In genomic region chr2:70921839-70922590, GRCh38 we compare ENCODE assay signal across 18 cellular contexts. TPM values are rescaled to one million over a fixed set of nuclear protein-coding genes. Genes with fewer than 3 reads are reported as not detected.
A peak's percentile ranks its signal among the peaks of the same experiment; 100 is the strongest.
DNase-seq lines count a peak whose midpoint lies in the region; ATAC-seq and TF ChIP-seq lines count a peak whose summit lies in the region.
"Had no signal": no experiment of that assay in that cellular context is flagged by ENCODE, and none has a peak within 500 bp of the region (broad histone marks: within the 10 kb centered on the region; RNA-seq: fewer than 3 reads in every experiment).

No MANE protein-coding gene starts in this region.

- CTCF ChIA-PET in SK-N-SH (lab: Yijun Ruan, JAX) = interaction anchor here (1.0 to 15.2 kb wide), 8 partner anchors 10 to 266 kb away, joined by 3 to 211 read pairs (median 16); partner anchors contain the start of gene ATP6V1B1

- H3F3A ChIP-seq in SK-N-SH (replicated peaks; ENCODE audit: insufficient read depth) = no peaks in the 10 kb centered on the region

- 85% methylated on average over 9 of the region's 9 CpGs for WGBS in SK-N-SH (ENCODE audit: low lambda C conversion rate)

- H3K4me1 ChIP-seq in SK-N-SH (ENCODE audit: control insufficient read depth in 1 of 2, insufficient read depth in 2 of 2, low read depth in 1 of 2, low read length in 1 of 2) = no peaks in the 10 kb centered on the region
- H3K4me1 ChIP-seq: Peyer's patch, prostate gland had no signal

- no peaks in the 10 kb centered on the region for H3K27me3 ChIP-seq in SK-N-SH (ENCODE audit: insufficient read depth)
- H3K27me3 ChIP-seq: Peyer's patch had no signal

- H3K4me3 ChIP-seq in SK-N-SH (ENCODE audit: low read depth in 2 of 2, low read length in 1 of 2) = no peak overlapping the region
- H3K4me3 ChIP-seq: esophagus muscularis mucosa, Peyer's patch, prostate gland had no signal

- POLR2A ChIA-PET in SK-N-SH (lab: Yijun Ruan, JAX) = interaction anchor here (0.6 kb wide), 1 partner anchor 21 kb away, joined by 4 read pairs; no protein-coding TSS in a partner anchor

- TF ChIP-seq CTCF in SK-N-SH (IDR thresholded peaks at IDR 0.05) = no peak

- no peak overlapping the region for H2AFZ ChIP-seq in SK-N-SH (ENCODE audit: low read depth)

- H4K20me1 ChIP-seq in SK-N-SH (ENCODE audit: insufficient read depth) = no peaks in the 10 kb centered on the region

- H3K9ac ChIP-seq in SK-N-SH = no peak overlapping the region

- no peak overlapping the region for H3K27ac ChIP-seq in SK-N-SH (ENCODE audit: low read depth in 2 of 2, low read length in 1 of 2)
- H3K27ac ChIP-seq: esophagus muscularis mucosa, Peyer's patch, prostate gland had no signal

- H3K79me2 ChIP-seq in SK-N-SH (ENCODE audit: insufficient read depth) = no peaks in the 10 kb centered on the region

- no peak overlapping the region for H3K4me2 ChIP-seq in SK-N-SH

- no peaks in the 10 kb centered on the region for H3K9me3 ChIP-seq in SK-N-SH
- H3K9me3 ChIP-seq: esophagus muscularis mucosa, Peyer's patch, prostate gland had no signal

- DNase-seq in cardiac septum (ENCODE audit: low spot score) (peak; percentile 20), left cardiac atrium (no peak), amniotic epithelial cell (ENCODE audit: low read depth) (peak; percentile 58), left kidney (ENCODE audit: low read depth, low spot score) (peak; percentile 84), SK-N-SH (no peak)
- no peak for DNase-seq in activated CD4-positive, alpha-beta T cell treated with anti-CD3 and anti-CD28 coated beads, Interleukin-2, amount 50 U/mL, for 1 hour
- DNase-seq: activated CD8-positive, alpha-beta T cell treated with anti-CD3 and anti-CD28 coated beads, Interleukin-2, amount 10 ng/mL, durations not matched to agents 7 days and 5 days; activated naive CD4-positive, alpha-beta T cell treated with anti-CD3 and anti-CD28 coated beads, Interleukin-2, amount 10 ng/mL, durations not matched to agents 7 days and 5 days; midbrain; stimulated activated CD4-positive, alpha-beta T cell treated with anti-CD3 and anti-CD28 coated beads, Interleukin-2, amount 100 ng/mL, for 24 hours had no signal

- H3K9me2 ChIP-seq in SK-N-SH = no peaks in the 10 kb centered on the region

- intact Hi-C loops in cardiac septum (cut with DNase I) = loop anchor here (10.0 kb wide), 1 partner anchor 137 kb away; no protein-coding TSS in a partner anchor
- intact Hi-C loops in left cardiac atrium (cut with DNase I) = loop anchor here in 1 of 2 donors (2.0 kb wide), 1 partner anchor 51 kb away; no protein-coding TSS in a partner anchor

- H3K36me3 ChIP-seq in SK-N-SH (replicated peaks in 1 of 2; ENCODE audit: control insufficient read depth in 1 of 2, insufficient read depth in 2 of 2, low read length in 1 of 2) = peaks cover 0 to 8% of the 10 kb centered on the region in 2 experiments
- H3K36me3 ChIP-seq: esophagus muscularis mucosa, Peyer's patch, prostate gland had no signal

- TF ChIP-seq RAD21 in SK-N-SH (IDR thresholded peaks at IDR 0.05; ENCODE audit: low read length) = no peak

- ATAC-seq in left cardiac atrium = no peak
- no peak for ATAC-seq in HG03135 (IDR thresholded peaks at IDR 0.05; ENCODE audit: unreplicated experiment)
- ATAC-seq in GM19467 (IDR thresholded peaks at IDR 0.05; ENCODE audit: unreplicated experiment) = no peak
- ATAC-seq: activated CD8-positive, alpha-beta T cell treated with anti-CD3 and anti-CD28 coated beads, Interleukin-2, amount 10 ng/mL, durations not matched to agents 7 days and 5 days had no signal

- TF ChIP-seq EP300 in SK-N-SH (IDR thresholded peaks at IDR 0.05; ENCODE audit: borderline replicate concordance in 1 of 2, low read depth in 1 of 2, low read length in 1 of 2) = no peak

TF ChIP-seq in SK-N-SH, 30 proteins besides CTCF, POLR2A, EP300 and RAD21:
- TF ChIP-seq NRF1 (IDR thresholded peaks at IDR 0.05; ENCODE audit: low read depth, low read length) (no peak), ELF1 (IDR thresholded peaks at IDR 0.05) (no peak), RFX5 (IDR thresholded peaks at IDR 0.05; ENCODE audit: low read length) (no peak), RCOR1 (IDR thresholded peaks at IDR 0.05; ENCODE audit: low read length) (no peak), USF1 (IDR thresholded peaks at IDR 0.05; ENCODE audit: borderline replicate concordance, low read depth) (no peak), NFIC (IDR thresholded peaks at IDR 0.05; ENCODE audit: borderline replicate concordance) (no peak)
TF ChIP-seq in SK-N-SH: peak in this region for 0.

RNA-seq across cellular contexts. Expression of gene ATP6V1B1, which starts 13.7 kb away (rescaled TPM):
- 0.43 TPM for total RNA-seq in cardiac septum
- total RNA-seq in left cardiac atrium = under 1 TPM; 0.85 to 0.89 TPM
- 4.9 and 6.1 TPM in 2 replicates for polyA plus RNA-seq in SK-N-SH (2012; rRNA removed)
- 0.31 and 1.3 TPM in 2 replicates for polyA plus RNA-seq in SK-N-SH (2012; cell fraction: cytosol; rRNA removed)
- polyA plus RNA-seq in SK-N-SH (2012; cell fraction: nucleus; rRNA removed) = 60.6 and 71.8 TPM in 2 replicates
- total RNA-seq: activated CD8-positive, alpha-beta T cell treated with anti-CD3 and anti-CD28 coated beads, Interleukin-2, amount 10 ng/mL, durations not matched to agents 7 days and 5 days; MCF 10A; T-helper 2 cell treated with Interferon-gamma antibody and Interleukin-4, amounts not matched to agents 100 ng/mL and 5 ng/mL, for 36 hours had no signal

RNA-seq across cellular contexts. Expression of gene VAX2, which starts 21.6 kb away (rescaled TPM):
- total RNA-seq in cardiac septum = 0.27 TPM
- under 1 TPM; 0.47 to 0.81 TPM for total RNA-seq in left cardiac atrium
- 4.3 and 4.4 TPM in 2 replicates for polyA plus RNA-seq in SK-N-SH (2012; rRNA removed)
- polyA plus RNA-seq in SK-N-SH (2012; cell fraction: cytosol; rRNA removed) = 1.7 TPM in 2 replicates
- polyA plus RNA-seq in SK-N-SH (2012; cell fraction: nucleus; rRNA removed) = 21.9 and 23.7 TPM in 2 replicates
- total RNA-seq: activated CD8-positive, alpha-beta T cell treated with anti-CD3 and anti-CD28 coated beads, Interleukin-2, amount 10 ng/mL, durations not matched to agents 7 days and 5 days; MCF 10A; Peyer's patch; T-helper 2 cell treated with Interferon-gamma antibody and Interleukin-4, amounts not matched to agents 100 ng/mL and 5 ng/mL, for 36 hours; urinary bladder had no signal

RNA-seq across cellular contexts. Expression of gene ANKRD53, which starts 56.4 kb away (rescaled TPM):
- total RNA-seq in cardiac septum = 0.38 TPM
- 1 to 10 TPM; 1.8 to 2.3 TPM for total RNA-seq in left cardiac atrium
- polyA plus RNA-seq in SK-N-SH (2012; rRNA removed) = 0.29 and 0.58 TPM in 2 replicates
- polyA plus RNA-seq in SK-N-SH (2012; cell fraction: cytosol; rRNA removed) = 0.10 and 0.17 TPM in 2 replicates
- polyA plus RNA-seq in SK-N-SH (2012; cell fraction: nucleus; rRNA removed) = 1.7 and 2.2 TPM in 2 replicates
- total RNA-seq: activated CD8-positive, alpha-beta T cell treated with anti-CD3 and anti-CD28 coated beads, Interleukin-2, amount 10 ng/mL, durations not matched to agents 7 days and 5 days; MCF 10A; T-helper 2 cell treated with Interferon-gamma antibody and Interleukin-4, amounts not matched to agents 100 ng/mL and 5 ng/mL, for 36 hours had no signal

Comparison
In these comparisons a context has a peak if more than half of its experiments do, and no peak if none do; other contexts are left out.
1. DNase-seq: peak in cardiac septum (single experiment), amniotic epithelial cell (single experiment) and left kidney (single experiment); none in left cardiac atrium (single experiment), activated CD4-positive, alpha-beta T cell treated with anti-CD3 and anti-CD28 coated beads, Interleukin-2, amount 50 U/mL, for 1 hour (single experiment) and SK-N-SH (single experiment).